In the genomic region with DNA sequence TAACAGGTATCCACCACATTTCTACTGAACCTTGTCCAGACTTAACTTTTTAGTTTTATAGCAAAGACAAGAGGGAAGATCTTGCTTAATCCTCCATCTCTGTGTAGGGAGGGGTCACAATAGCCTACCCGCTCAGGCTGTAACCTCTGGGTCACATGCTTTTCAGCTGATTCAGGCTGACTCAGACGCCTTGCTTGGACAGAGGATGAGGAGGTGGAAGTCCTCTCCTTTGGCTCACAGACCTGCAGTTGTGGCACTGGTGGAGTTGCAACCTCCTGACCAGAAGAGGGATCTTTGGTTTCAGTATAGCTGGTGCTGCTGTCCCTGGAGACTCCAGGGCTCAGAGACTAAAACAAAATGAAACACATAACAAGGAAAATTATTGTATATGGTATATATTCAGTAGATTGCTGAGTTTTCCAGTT, we compare ENCODE assay signal across 1 cellular context.
TF ChIP-seq lines count a peak whose summit lies in the region.

No MANE protein-coding gene starts in this region.

TF ChIP-seq in K562, 482 proteins besides CTCF, POLR2A, EP300 and RAD21 (continued from another document and continues in another):
- TF ChIP-seq SNRNP70 (optimal IDR thresholded peaks at IDR 0.05; ENCODE audit: low read depth, low read length) (no peak), CBFA2T2 (conservative IDR thresholded peaks at IDR 0.05) (peak; percentile 37; the same call in 1 of the 2 replicates), MAFF (IDR thresholded peaks at IDR 0.05; ENCODE audit: low read length) (peak; percentile 72; the same call in 1 of the 2 replicates), WHSC1 (IDR thresholded peaks at IDR 0.05; ENCODE audit: low read length) (no peak), ZNF699 (CRISPR knock-in tag; IDR thresholded peaks at IDR 0.05; ENCODE audit: insufficient replicate concordance) (no peak), NFATC3 (IDR thresholded peaks at IDR 0.05) (no peak), YY1 (IDR thresholded peaks at IDR 0.05; ENCODE audit: borderline replicate concordance in 1 of 3, control insufficient read depth in 1 of 3, extremely low read depth in 1 of 3, insufficient read depth in 3 of 3, insufficient read length in 1 of 3, insufficient replicate concordance in 2 of 3, low read depth in 1 of 3, low read length in 2 of 3) (no peak), EHMT2 (IDR thresholded peaks at IDR 0.05) (no peak), HEY1 (CRISPR knock-in tag; IDR thresholded peaks at IDR 0.05; ENCODE audit: borderline replicate concordance) (no peak), PML (IDR thresholded peaks at IDR 0.05; ENCODE audit: low read length) (no peak), ZNF41 (CRISPR knock-in tag; conservative IDR thresholded peaks at IDR 0.05) (peak; percentile 78), ZNF507 (tag; conservative IDR thresholded peaks at IDR 0.05) (no peak), ZNF140 (CRISPR knock-in tag; IDR thresholded peaks at IDR 0.05) (no peak), ZBTB7A (IDR thresholded peaks at IDR 0.05; ENCODE audit: borderline replicate concordance, control insufficient read depth, low read depth, low read length) (no peak), ESRRA (IDR thresholded peaks at IDR 0.05; ENCODE audit: borderline replicate concordance, low read depth) (peak; percentile 48; the same call in 1 of the 2 replicates), ZNF224 (CRISPR knock-in tag; IDR thresholded peaks at IDR 0.05) (no peak), ZNF717 (CRISPR knock-in tag; IDR thresholded peaks at IDR 0.05) (no peak), MECOM (CRISPR knock-in tag; IDR thresholded peaks at IDR 0.05) (0 out of 2 replicates have a peak, but pooled peaks have one; percentile 31), KDM1A (IDR thresholded peaks at IDR 0.05) (no peak; a peak in 1 of 4 replicates), PCBP2 (IDR thresholded peaks at IDR 0.05; ENCODE audit: low read depth, low read length, poor library complexity, severe bottlenecking) (no peak), BACH1 (tag; IDR thresholded peaks at IDR 0.05) (peak; percentile 82; the same call in 1 of the 2 replicates), PHF21A (IDR thresholded peaks at IDR 0.05; ENCODE audit: borderline replicate concordance, low read depth) (no peak)
- TF ChIP-seq, protein P1, sequence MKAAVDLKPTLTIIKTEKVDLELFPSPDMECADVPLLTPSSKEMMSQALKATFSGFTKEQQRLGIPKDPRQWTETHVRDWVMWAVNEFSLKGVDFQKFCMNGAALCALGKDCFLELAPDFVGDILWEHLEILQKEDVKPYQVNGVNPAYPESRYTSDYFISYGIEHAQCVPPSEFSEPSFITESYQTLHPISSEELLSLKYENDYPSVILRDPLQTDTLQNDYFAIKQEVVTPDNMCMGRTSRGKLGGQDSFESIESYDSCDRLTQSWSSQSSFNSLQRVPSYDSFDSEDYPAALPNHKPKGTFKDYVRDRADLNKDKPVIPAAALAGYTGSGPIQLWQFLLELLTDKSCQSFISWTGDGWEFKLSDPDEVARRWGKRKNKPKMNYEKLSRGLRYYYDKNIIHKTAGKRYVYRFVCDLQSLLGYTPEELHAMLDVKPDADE (conservative IDR thresholded peaks at IDR 0.05; ENCODE audit: control insufficient read depth, low read depth, low read length): no peak
- TF ChIP-seq, protein P2, sequence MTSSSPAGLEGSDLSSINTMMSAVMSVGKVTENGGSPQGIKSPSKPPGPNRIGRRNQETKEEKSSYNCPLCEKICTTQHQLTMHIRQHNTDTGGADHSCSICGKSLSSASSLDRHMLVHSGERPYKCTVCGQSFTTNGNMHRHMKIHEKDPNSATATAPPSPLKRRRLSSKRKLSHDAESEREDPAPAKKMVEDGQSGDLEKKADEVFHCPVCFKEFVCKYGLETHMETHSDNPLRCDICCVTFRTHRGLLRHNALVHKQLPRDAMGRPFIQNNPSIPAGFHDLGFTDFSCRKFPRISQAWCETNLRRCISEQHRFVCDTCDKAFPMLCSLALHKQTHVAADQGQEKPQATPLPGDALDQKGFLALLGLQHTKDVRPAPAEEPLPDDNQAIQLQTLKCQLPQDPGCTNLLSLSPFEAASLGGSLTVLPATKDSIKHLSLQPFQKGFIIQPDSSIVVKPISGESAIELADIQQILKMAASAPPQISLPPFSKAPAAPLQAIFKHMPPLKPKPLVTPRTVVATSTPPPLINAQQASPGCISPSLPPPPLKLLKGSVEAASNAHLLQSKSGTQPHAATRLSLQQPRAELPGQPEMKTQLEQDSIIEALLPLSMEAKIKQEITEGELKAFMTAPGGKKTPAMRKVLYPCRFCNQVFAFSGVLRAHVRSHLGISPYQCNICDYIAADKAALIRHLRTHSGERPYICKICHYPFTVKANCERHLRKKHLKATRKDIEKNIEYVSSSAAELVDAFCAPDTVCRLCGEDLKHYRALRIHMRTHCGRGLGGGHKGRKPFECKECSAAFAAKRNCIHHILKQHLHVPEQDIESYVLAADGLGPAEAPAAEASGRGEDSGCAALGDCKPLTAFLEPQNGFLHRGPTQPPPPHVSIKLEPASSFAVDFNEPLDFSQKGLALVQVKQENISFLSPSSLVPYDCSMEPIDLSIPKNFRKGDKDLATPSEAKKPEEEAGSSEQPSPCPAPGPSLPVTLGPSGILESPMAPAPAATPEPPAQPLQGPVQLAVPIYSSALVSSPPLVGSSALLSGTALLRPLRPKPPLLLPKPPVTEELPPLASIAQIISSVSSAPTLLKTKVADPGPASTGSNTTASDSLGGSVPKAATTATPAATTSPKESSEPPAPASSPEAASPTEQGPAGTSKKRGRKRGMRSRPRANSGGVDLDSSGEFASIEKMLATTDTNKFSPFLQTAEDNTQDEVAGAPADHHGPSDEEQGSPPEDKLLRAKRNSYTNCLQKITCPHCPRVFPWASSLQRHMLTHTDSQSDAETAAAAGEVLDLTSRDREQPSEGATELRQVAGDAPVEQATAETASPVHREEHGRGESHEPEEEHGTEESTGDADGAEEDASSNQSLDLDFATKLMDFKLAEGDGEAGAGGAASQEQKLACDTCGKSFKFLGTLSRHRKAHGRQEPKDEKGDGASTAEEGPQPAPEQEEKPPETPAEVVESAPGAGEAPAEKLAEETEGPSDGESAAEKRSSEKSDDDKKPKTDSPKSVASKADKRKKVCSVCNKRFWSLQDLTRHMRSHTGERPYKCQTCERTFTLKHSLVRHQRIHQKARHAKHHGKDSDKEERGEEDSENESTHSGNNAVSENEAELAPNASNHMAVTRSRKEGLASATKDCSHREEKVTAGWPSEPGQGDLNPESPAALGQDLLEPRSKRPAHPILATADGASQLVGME (CRISPR knock-in tag; IDR thresholded peaks at IDR 0.05): no peak
- TF ChIP-seq, protein P3, sequence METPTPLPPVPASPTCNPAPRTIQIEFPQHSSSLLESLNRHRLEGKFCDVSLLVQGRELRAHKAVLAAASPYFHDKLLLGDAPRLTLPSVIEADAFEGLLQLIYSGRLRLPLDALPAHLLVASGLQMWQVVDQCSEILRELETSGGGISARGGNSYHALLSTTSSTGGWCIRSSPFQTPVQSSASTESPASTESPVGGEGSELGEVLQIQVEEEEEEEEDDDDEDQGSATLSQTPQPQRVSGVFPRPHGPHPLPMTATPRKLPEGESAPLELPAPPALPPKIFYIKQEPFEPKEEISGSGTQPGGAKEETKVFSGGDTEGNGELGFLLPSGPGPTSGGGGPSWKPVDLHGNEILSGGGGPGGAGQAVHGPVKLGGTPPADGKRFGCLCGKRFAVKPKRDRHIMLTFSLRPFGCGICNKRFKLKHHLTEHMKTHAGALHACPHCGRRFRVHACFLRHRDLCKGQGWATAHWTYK (CRISPR knock-in tag; IDR thresholded peaks at IDR 0.05): peak; percentile 29; the same call in 1 of the 2 replicates
- TF ChIP-seq, protein P4, sequence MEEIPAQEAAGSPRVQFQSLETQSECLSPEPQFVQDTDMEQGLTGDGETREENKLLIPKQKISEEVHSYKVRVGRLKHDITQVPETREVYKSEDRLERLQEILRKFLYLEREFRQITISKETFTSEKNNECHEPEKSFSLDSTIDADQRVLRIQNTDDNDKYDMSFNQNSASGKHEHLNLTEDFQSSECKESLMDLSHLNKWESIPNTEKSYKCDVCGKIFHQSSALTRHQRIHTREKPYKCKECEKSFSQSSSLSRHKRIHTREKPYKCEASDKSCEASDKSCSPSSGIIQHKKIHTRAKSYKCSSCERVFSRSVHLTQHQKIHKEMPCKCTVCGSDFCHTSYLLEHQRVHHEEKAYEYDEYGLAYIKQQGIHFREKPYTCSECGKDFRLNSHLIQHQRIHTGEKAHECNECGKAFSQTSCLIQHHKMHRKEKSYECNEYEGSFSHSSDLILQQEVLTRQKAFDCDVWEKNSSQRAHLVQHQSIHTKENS (CRISPR knock-in tag; IDR thresholded peaks at IDR 0.05): no peak
- TF ChIP-seq, protein P5, sequence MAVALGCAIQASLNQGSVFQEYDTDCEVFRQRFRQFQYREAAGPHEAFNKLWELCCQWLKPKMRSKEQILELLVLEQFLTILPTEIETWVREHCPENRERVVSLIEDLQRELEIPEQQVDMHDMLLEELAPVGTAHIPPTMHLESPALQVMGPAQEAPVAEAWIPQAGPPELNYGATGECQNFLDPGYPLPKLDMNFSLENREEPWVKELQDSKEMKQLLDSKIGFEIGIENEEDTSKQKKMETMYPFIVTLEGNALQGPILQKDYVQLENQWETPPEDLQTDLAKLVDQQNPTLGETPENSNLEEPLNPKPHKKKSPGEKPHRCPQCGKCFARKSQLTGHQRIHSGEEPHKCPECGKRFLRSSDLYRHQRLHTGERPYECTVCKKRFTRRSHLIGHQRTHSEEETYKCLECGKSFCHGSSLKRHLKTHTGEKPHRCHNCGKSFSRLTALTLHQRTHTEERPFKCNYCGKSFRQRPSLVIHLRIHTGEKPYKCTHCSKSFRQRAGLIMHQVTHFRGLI (CRISPR knock-in tag; IDR thresholded peaks at IDR 0.05): 0 out of 2 replicates have a peak, but pooled peaks have one; percentile 34
- TF ChIP-seq, protein P6, sequence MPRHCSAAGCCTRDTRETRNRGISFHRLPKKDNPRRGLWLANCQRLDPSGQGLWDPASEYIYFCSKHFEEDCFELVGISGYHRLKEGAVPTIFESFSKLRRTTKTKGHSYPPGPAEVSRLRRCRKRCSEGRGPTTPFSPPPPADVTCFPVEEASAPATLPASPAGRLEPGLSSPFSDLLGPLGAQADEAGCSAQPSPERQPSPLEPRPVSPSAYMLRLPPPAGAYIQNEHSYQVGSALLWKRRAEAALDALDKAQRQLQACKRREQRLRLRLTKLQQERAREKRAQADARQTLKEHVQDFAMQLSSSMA (CRISPR knock-in tag; IDR thresholded peaks at IDR 0.05): no peak
- TF ChIP-seq, protein P7, sequence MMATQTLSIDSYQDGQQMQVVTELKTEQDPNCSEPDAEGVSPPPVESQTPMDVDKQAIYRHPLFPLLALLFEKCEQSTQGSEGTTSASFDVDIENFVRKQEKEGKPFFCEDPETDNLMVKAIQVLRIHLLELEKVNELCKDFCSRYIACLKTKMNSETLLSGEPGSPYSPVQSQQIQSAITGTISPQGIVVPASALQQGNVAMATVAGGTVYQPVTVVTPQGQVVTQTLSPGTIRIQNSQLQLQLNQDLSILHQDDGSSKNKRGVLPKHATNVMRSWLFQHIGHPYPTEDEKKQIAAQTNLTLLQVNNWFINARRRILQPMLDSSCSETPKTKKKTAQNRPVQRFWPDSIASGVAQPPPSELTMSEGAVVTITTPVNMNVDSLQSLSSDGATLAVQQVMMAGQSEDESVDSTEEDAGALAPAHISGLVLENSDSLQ (IDR thresholded peaks at IDR 0.05): no peak
- TF ChIP-seq, protein P8, sequence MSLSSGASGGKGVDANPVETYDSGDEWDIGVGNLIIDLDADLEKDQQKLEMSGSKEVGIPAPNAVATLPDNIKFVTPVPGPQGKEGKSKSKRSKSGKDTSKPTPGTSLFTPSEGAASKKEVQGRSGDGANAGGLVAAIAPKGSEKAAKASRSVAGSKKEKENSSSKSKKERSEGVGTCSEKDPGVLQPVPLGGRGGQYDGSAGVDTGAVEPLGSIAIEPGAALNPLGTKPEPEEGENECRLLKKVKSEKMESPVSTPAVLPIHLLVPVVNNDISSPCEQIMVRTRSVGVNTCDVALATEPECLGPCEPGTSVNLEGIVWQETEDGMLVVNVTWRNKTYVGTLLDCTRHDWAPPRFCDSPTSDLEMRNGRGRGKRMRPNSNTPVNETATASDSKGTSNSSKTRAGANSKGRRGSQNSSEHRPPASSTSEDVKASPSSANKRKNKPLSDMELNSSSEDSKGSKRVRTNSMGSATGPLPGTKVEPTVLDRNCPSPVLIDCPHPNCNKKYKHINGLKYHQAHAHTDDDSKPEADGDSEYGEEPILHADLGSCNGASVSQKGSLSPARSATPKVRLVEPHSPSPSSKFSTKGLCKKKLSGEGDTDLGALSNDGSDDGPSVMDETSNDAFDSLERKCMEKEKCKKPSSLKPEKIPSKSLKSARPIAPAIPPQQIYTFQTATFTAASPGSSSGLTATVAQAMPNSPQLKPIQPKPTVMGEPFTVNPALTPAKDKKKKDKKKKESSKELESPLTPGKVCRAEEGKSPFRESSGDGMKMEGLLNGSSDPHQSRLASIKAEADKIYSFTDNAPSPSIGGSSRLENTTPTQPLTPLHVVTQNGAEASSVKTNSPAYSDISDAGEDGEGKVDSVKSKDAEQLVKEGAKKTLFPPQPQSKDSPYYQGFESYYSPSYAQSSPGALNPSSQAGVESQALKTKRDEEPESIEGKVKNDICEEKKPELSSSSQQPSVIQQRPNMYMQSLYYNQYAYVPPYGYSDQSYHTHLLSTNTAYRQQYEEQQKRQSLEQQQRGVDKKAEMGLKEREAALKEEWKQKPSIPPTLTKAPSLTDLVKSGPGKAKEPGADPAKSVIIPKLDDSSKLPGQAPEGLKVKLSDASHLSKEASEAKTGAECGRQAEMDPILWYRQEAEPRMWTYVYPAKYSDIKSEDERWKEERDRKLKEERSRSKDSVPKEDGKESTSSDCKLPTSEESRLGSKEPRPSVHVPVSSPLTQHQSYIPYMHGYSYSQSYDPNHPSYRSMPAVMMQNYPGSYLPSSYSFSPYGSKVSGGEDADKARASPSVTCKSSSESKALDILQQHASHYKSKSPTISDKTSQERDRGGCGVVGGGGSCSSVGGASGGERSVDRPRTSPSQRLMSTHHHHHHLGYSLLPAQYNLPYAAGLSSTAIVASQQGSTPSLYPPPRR (CRISPR knock-in tag; IDR thresholded peaks at IDR 0.05; ENCODE audit: borderline replicate concordance): 0 out of 2 replicates have a peak, but pooled peaks have one; percentile 24
- TF ChIP-seq, protein P9, sequence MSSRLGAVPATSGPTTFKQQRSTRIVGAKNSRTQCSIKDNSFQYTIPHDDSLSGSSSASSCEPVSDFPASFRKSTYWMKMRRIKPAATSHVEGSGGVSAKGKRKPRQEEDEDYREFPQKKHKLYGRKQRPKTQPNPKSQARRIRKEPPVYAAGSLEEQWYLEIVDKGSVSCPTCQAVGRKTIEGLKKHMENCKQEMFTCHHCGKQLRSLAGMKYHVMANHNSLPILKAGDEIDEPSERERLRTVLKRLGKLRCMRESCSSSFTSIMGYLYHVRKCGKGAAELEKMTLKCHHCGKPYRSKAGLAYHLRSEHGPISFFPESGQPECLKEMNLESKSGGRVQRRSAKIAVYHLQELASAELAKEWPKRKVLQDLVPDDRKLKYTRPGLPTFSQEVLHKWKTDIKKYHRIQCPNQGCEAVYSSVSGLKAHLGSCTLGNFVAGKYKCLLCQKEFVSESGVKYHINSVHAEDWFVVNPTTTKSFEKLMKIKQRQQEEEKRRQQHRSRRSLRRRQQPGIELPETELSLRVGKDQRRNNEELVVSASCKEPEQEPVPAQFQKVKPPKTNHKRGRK (tag; IDR thresholded peaks at IDR 0.05): no peak
- TF ChIP-seq, protein P10, sequence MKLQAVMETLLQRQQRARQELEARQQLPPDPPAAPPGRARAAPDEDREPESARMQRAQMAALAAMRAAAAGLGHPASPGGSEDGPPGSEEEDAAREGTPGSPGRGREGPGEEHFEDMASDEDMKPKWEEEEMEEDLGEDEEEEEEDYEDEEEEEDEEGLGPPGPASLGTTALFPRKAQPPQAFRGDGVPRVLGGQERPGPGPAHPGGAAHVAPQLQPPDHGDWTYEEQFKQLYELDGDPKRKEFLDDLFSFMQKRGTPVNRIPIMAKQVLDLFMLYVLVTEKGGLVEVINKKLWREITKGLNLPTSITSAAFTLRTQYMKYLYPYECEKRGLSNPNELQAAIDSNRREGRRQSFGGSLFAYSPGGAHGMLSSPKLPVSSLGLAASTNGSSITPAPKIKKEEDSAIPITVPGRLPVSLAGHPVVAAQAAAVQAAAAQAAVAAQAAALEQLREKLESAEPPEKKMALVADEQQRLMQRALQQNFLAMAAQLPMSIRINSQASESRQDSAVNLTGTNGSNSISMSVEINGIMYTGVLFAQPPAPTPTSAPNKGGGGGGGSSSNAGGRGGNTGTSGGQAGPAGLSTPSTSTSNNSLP (IDR thresholded peaks at IDR 0.05; ENCODE audit: borderline replicate concordance, low read depth, low read length): no peak
